ENCODE assay signal across 21 cellular contexts in the genomic region with DNA sequence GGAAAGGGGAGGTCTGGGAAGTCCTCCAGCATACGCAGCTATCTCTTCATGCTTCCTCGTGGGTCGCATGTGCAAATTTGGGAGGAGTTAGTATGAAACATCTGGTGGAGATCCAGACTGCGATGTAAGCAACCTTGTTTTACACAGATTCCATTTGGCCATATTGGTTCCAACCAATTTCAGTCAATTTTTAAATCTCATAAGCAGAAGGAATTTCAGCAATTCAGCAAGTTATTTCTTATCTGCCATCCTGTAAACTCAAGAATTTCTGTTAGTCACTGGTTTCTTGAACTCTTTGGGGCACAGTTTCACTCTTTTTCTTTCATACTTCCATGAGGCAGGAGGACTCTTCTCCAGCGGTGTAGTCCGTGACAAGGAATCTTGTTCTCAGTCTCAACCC.
DNase-seq lines count a peak whose midpoint lies in the region; FAIRE-seq and TF ChIP-seq lines count a peak whose summit lies in the region.
"Had no signal": no experiment of that assay in that cellular context is flagged by ENCODE, and none has a peak within 500 bp of the region (broad histone marks: within the 10 kb centered on the region; RNA-seq: fewer than 3 reads in every experiment).

No MANE protein-coding gene starts in this region.

- H4K20me1 ChIP-seq in H1 (replicated peaks in 1 of 2; ENCODE audit: control insufficient read depth in 1 of 2, insufficient read depth in 2 of 2, low read length in 2 of 2) (no peaks in the 10 kb centered on the region), smooth muscle cell (ENCODE audit: low read depth) (no peaks in the 10 kb centered on the region)

- POLR2A ChIA-PET in H1 (lab: Charles Lee; ENCODE audit: partially characterized antibody), result no interaction called here

- H3K36me3 ChIP-seq in H1 (ENCODE audit: control insufficient read depth in 2 of 4, insufficient read depth in 4 of 4, low read length in 3 of 4) (no peaks in the 10 kb centered on the region), smooth muscle cell (ENCODE audit: low read depth) (no peaks in the 10 kb centered on the region)
- H3K36me3 ChIP-seq: SJSA1 had no signal

- H3K23ac ChIP-seq in H1 (ENCODE audit: insufficient read length), result no peak overlapping the region

- H2BK20ac ChIP-seq in H1 (ENCODE audit: low read length), result peak overlapping the region; percentile 5; the same call in 1 of the 2 replicates

- TF ChIP-seq POLR2A in H1 (IDR thresholded peaks at IDR 0.05; ENCODE audit: control extremely low read depth in 1 of 2, low read depth in 2 of 2, low read length in 2 of 2), result no peak

- no peaks in the 10 kb centered on the region for H3K79me1 ChIP-seq in H1 (ENCODE audit: low read depth, low read length)

- no peak overlapping the region for H3K9ac ChIP-seq in H1 (replicated peaks in 1 of 4; ENCODE audit: extremely low read depth in 1 of 4, low read depth in 3 of 4, low read length in 3 of 4)
- H3K9ac ChIP-seq in smooth muscle cell (ENCODE audit: low read depth), result no peak overlapping the region

- H2BK120ac ChIP-seq in H1 (replicated peaks; ENCODE audit: low read depth, low read length), result no peak overlapping the region

- no peak for FAIRE-seq in H1 (lab: Jason Lieb, UNC)
- FAIRE-seq: GM12878, GM19239 had no signal

- no peak overlapping the region for H4K5ac ChIP-seq in H1 (ENCODE audit: insufficient read length, low read depth, low read length)

- H3K27ac ChIP-seq in H1 (ENCODE audit: low read depth, low read length) (no peak overlapping the region), smooth muscle cell (ENCODE audit: low read depth) (no peak overlapping the region)
- H3K27ac ChIP-seq: PC-9, SJSA1 had no signal

- no peak overlapping the region for H4K8ac ChIP-seq in H1 (ENCODE audit: extremely low read depth, insufficient read depth, low read length)

- H2BK15ac ChIP-seq in H1 (ENCODE audit: low read length), result no peak overlapping the region

- H3K4me3 ChIP-seq in H1 (ENCODE audit: extremely low read depth in 1 of 4, insufficient read depth in 2 of 4, low read depth in 3 of 4, low read length in 4 of 4) (no peak overlapping the region), smooth muscle cell (no peak overlapping the region)
- H3K4me3 ChIP-seq: GM12878, PC-9, SJSA1 had no signal

- H2BK5ac ChIP-seq in H1 (ENCODE audit: low read depth, low read length), result no peak overlapping the region

- H3K4ac ChIP-seq in H1 (replicated peaks; ENCODE audit: insufficient read length, low read depth, low read length), result no peak overlapping the region

- TF ChIP-seq CTCF in H1 (IDR thresholded peaks at IDR 0.05; ENCODE audit: control extremely low read depth in 1 of 3, insufficient read depth in 1 of 3, low read depth in 1 of 3, low read length in 3 of 3) (no peak), smooth muscle cell (IDR thresholded peaks at IDR 0.05; ENCODE audit: borderline replicate concordance, insufficient read depth, poor library complexity, severe bottlenecking) (no peak), GM13976 (IDR thresholded peaks at IDR 0.05; ENCODE audit: borderline replicate concordance, control extremely low read depth, extremely low read depth, insufficient read depth, missing control alignments) (no peak)

- CTCF ChIA-PET in H1 (lab: Charles Lee; ENCODE audit: partially characterized antibody), result interaction anchor here (0.9 to 1.0 kb wide), 3 partner anchors 22 to 172 kb away, joined by 3 to 4 read pairs (median 3); no protein-coding TSS in a partner anchor

- H3K18ac ChIP-seq in H1 (ENCODE audit: extremely low read depth, low read length), result no peak overlapping the region

- no peak overlapping the region for H2BK12ac ChIP-seq in H1 (ENCODE audit: low read depth, low read length)

- no peak overlapping the region for H2AK5ac ChIP-seq in H1 (ENCODE audit: low read depth, low read length)

- H3K79me2 ChIP-seq in H1 (ENCODE audit: control insufficient read depth in 1 of 2, insufficient read depth in 2 of 2, low read length in 2 of 2) (no peaks in the 10 kb centered on the region), smooth muscle cell (ENCODE audit: low read depth) (no peaks in the 10 kb centered on the region)

- H3K9me3 ChIP-seq in H1 (ENCODE audit: insufficient read depth in 2 of 2, low read depth in 1 of 2, low read length in 1 of 2), result peaks cover 0 to 5% of the 10 kb centered on the region in 2 experiments; a peak in 1 of 4 replicates
- H3K9me3 ChIP-seq in smooth muscle cell (replicated peaks; ENCODE audit: low read depth), result no peaks in the 10 kb centered on the region
- H3K9me3 ChIP-seq: SJSA1 had no signal

- no peaks in the 10 kb centered on the region for H3F3A ChIP-seq in smooth muscle cell (ENCODE audit: low read depth)

- H3K56ac ChIP-seq in H1 (replicated peaks; ENCODE audit: insufficient read length, low read depth, low read length), result no peak overlapping the region

- H3K4me1 ChIP-seq in H1 (replicated peaks in 1 of 4; ENCODE audit: control insufficient read depth in 3 of 4, insufficient read depth in 4 of 4, low read length in 3 of 4) (no peaks in the 10 kb centered on the region), smooth muscle cell (ENCODE audit: low read depth) (no peaks in the 10 kb centered on the region)

- no peaks in the 10 kb centered on the region for H3K23me2 ChIP-seq in H1 (ENCODE audit: low read depth, low read length)

- 93% methylated on average over 6 of the region's 6 CpGs; no CpG with 5 or more reads in 1 of the 2 experiments for WGBS in H1 (ENCODE audit: extremely low coverage in 1 of 2, insufficient coverage in 1 of 2, insufficient read length in 1 of 2, insufficient replicate concordance in 2 of 2, low coverage in 1 of 2, low lambda C conversion rate in 2 of 2, missing lambda C conversion rate in 1 of 2), 2 experiments
- WGBS in smooth muscle cell (ENCODE audit: low lambda C conversion rate), result 79% methylated on average over 6 of the region's 6 CpGs

- H3K14ac ChIP-seq in H1 (ENCODE audit: insufficient read length), result no peak overlapping the region

- no peak overlapping the region for H2AFZ ChIP-seq in H1 (ENCODE audit: low read length)
- no peak overlapping the region for H2AFZ ChIP-seq in smooth muscle cell (ENCODE audit: low read depth)
- H2AFZ ChIP-seq: PC-9 had no signal

- in situ Hi-C loops in GM13976 (cut with MboI; ENCODE audit: low sequenced_read_pairs, unreplicated experiment), result no loop called here

- TF ChIP-seq EP300 in H1 (IDR thresholded peaks at IDR 0.05; ENCODE audit: borderline replicate concordance in 1 of 2, low read depth in 2 of 2, low read length in 2 of 2), result no peak

- DNase-seq in EL (peak; percentile 22), amniotic epithelial cell (ENCODE audit: low read depth) (peak; percentile 12), H1 (ENCODE audit: low read depth in 1 of 2, low spot score in 2 of 2) (no peak), smooth muscle cell (lab: John Stamatoyannopoulos, UW; ENCODE audit: unreplicated experiment) (no peak), GM13976 (ENCODE audit: low spot score) (no peak), GM19238 (ENCODE audit: insufficient read length, low spot score) (no peak)
- DNase-seq in effector CD8-positive, alpha-beta T cell (lab: John Stamatoyannopoulos, UW), result no peak
- DNase-seq: DMS53, GDM1, H9, KBM-7, NCI-H1105 treated with DMSO at 0.1 percent for 48 hours, NCI-H146, NCI-H1930, NCI-H2107, NCI-H446, NCI-H524 treated with DMSO at 0.1 percent for 48 hours, PC-9 had no signal

- TF ChIP-seq RAD21 in H1 (IDR thresholded peaks at IDR 0.05 in 1 of 2, conservative IDR thresholded peaks at IDR 0.05 in 1 of 2; ENCODE audit: low read depth in 2 of 2, low read length in 2 of 2), result no peak

- H3K4me2 ChIP-seq in H1 (ENCODE audit: insufficient read depth in 1 of 2, low read depth in 2 of 2, low read length in 2 of 2), result no peak overlapping the region
- H3K4me2 ChIP-seq in smooth muscle cell, result peak overlapping the region; percentile 37
- H3K4me2 ChIP-seq: PC-9 had no signal

- no peak overlapping the region for H4K91ac ChIP-seq in H1 (replicated peaks; ENCODE audit: insufficient read length, low read length)

- H3K27me3 ChIP-seq in H1 (replicated peaks in 1 of 4; ENCODE audit: control insufficient read depth in 3 of 4, extremely low read depth in 1 of 4, insufficient read depth in 3 of 4, low read length in 3 of 4), result no peaks in the 10 kb centered on the region
- no peaks in the 10 kb centered on the region for H3K27me3 ChIP-seq in smooth muscle cell (ENCODE audit: low read depth)

TF ChIP-seq in H1, 55 proteins besides CTCF, POLR2A, EP300 and RAD21 (continues in another document):
- TF ChIP-seq FOSL1 (IDR thresholded peaks at IDR 0.05; ENCODE audit: insufficient read depth, low read depth, low read length) (no peak), TEAD4 (IDR thresholded peaks at IDR 0.05; ENCODE audit: low read depth, low read length) (no peak), RNF2 (IDR thresholded peaks at IDR 0.05; ENCODE audit: borderline replicate concordance, low read depth, low read length, missing control alignments, poor library complexity, severe bottlenecking) (no peak), TBP (IDR thresholded peaks at IDR 0.05; ENCODE audit: low read depth, low read length) (no peak), JUN (IDR thresholded peaks at IDR 0.05; ENCODE audit: low read depth, low read length) (no peak), RBBP5 (IDR thresholded peaks at IDR 0.05; ENCODE audit: borderline replicate concordance, low read depth, low read length) (no peak), CREB1 (IDR thresholded peaks at IDR 0.05) (no peak), MAFK (IDR thresholded peaks at IDR 0.05; ENCODE audit: low read depth, low read length) (no peak), HDAC2 (IDR thresholded peaks at IDR 0.05; ENCODE audit: borderline replicate concordance in 1 of 2, low read depth in 2 of 2, low read length in 2 of 2) (no peak)
- TF ChIP-seq, protein P1, sequence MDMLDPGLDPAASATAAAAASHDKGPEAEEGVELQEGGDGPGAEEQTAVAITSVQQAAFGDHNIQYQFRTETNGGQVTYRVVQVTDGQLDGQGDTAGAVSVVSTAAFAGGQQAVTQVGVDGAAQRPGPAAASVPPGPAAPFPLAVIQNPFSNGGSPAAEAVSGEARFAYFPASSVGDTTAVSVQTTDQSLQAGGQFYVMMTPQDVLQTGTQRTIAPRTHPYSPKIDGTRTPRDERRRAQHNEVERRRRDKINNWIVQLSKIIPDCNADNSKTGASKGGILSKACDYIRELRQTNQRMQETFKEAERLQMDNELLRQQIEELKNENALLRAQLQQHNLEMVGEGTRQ (IDR thresholded peaks at IDR 0.05; ENCODE audit: low read length), result no peak
- TF ChIP-seq, protein P2, sequence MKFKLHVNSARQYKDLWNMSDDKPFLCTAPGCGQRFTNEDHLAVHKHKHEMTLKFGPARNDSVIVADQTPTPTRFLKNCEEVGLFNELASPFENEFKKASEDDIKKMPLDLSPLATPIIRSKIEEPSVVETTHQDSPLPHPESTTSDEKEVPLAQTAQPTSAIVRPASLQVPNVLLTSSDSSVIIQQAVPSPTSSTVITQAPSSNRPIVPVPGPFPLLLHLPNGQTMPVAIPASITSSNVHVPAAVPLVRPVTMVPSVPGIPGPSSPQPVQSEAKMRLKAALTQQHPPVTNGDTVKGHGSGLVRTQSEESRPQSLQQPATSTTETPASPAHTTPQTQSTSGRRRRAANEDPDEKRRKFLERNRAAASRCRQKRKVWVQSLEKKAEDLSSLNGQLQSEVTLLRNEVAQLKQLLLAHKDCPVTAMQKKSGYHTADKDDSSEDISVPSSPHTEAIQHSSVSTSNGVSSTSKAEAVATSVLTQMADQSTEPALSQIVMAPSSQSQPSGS (IDR thresholded peaks at IDR 0.05; ENCODE audit: low read length), result no peak

Comparison
In these comparisons a context has a peak if more than half of its experiments do, and no peak if none do; other contexts are left out.
1. DNase-seq: peak in EL (single experiment) and amniotic epithelial cell (single experiment); none in H1 (0 of 2), smooth muscle cell (single experiment), GM13976 (single experiment), GM19238 (single experiment) and effector CD8-positive, alpha-beta T cell (single experiment).